In genomic region chr2:8539743-8540551, GRCh38 we compare ENCODE assay signal across 9 cellular contexts.
DNase-seq lines count a peak whose midpoint lies in the region; ATAC-seq, FAIRE-seq and TF ChIP-seq lines count a peak whose summit lies in the region.
"Had no signal": no experiment of that assay in that cellular context is flagged by ENCODE, and none has a peak within 500 bp of the region (broad histone marks: within the 10 kb centered on the region; RNA-seq: fewer than 3 reads in every experiment).

No MANE protein-coding gene starts in this region.

- H3K27me3 Mint-ChIP-seq in activated CD4-positive, alpha-beta T cell treated with anti-CD3 and anti-CD28 coated beads, Interleukin-2, amount 10 ng/mL, durations not matched to agents 24 days and 14 days, result no peaks in the 10 kb centered on the region
- no peaks in the 10 kb centered on the region for H3K27me3 Mint-ChIP-seq in T-helper 17 cell
- H3K27me3 Mint-ChIP-seq in stimulated activated memory B cell treated with anti-CD40 and anti-IgM and Interleukin-4, amounts not matched to agents 10 μg/mL and 1 μg/mL and 100 μg/mL, for 72 hours, result peaks cover 32% of the 10 kb centered on the region

- no peaks in the 10 kb centered on the region for H3K9me3 Mint-ChIP-seq in activated CD4-positive, alpha-beta T cell treated with anti-CD3 and anti-CD28 coated beads, Interleukin-2, amount 10 ng/mL, durations not matched to agents 24 days and 14 days
- no peaks in the 10 kb centered on the region for H3K9me3 Mint-ChIP-seq in stimulated activated memory B cell treated with anti-CD40 and anti-IgM and Interleukin-4, amounts not matched to agents 10 μg/mL and 1 μg/mL and 100 μg/mL, for 72 hours

- H3K4me3 Mint-ChIP-seq in activated CD4-positive, alpha-beta T cell treated with anti-CD3 and anti-CD28 coated beads, Interleukin-2, amount 10 ng/mL, durations not matched to agents 24 days and 14 days, result peak overlapping the region; percentile 60
- peak overlapping the region; percentile 28 for H3K4me3 Mint-ChIP-seq in T-helper 17 cell
- H3K4me3 Mint-ChIP-seq in stimulated activated memory B cell treated with anti-CD40 and anti-IgM and Interleukin-4, amounts not matched to agents 10 μg/mL and 1 μg/mL and 100 μg/mL, for 72 hours, result no peak overlapping the region

- no peak for TF ChIP-seq CTCF in D721Med (IDR thresholded peaks at IDR 0.05; ENCODE audit: insufficient read depth, missing control alignments)

- no peak for DNase-seq in activated CD4-positive, alpha-beta T cell treated with anti-CD3 and anti-CD28 coated beads, Interleukin-2, amount 10 ng/mL, durations not matched to agents 24 days and 14 days
- no peak for DNase-seq in activated CD4-positive, alpha-beta T cell treated with anti-CD3 and anti-CD28 coated beads, Interleukin-2, amount 50 U/mL, for 48 hours
- no peak for DNase-seq in T-helper 17 cell
- DNase-seq in iPS-NIHi7 (ENCODE audit: extremely low spot score), result peak; percentile 70
- no peak for DNase-seq in D721Med (ENCODE audit: insufficient read length, low spot score)
- no peak for DNase-seq in GOT3 (lab: John Stamatoyannopoulos, UW)
- DNase-seq: activated CD4-positive, CD25-positive, alpha-beta regulatory T cell had no signal

- ATAC-seq in T-helper 17 cell, result no peak
- no peak for ATAC-seq in stimulated activated memory B cell treated with anti-CD40 and anti-IgM and Interleukin-4, amounts not matched to agents 10 μg/mL and 1 μg/mL and 100 μg/mL, for 72 hours
- ATAC-seq in GM18909 (IDR thresholded peaks at IDR 0.05; ENCODE audit: poor library complexity, unreplicated experiment), result no peak

- H3K36me3 Mint-ChIP-seq in activated CD4-positive, alpha-beta T cell treated with anti-CD3 and anti-CD28 coated beads, Interleukin-2, amount 10 ng/mL, durations not matched to agents 24 days and 14 days (ENCODE audit: low read depth), result no peaks in the 10 kb centered on the region
- no peaks in the 10 kb centered on the region for H3K36me3 Mint-ChIP-seq in T-helper 17 cell (ENCODE audit: low read depth)
- H3K36me3 Mint-ChIP-seq in stimulated activated memory B cell treated with anti-CD40 and anti-IgM and Interleukin-4, amounts not matched to agents 10 μg/mL and 1 μg/mL and 100 μg/mL, for 72 hours, result no peaks in the 10 kb centered on the region

- intact Hi-C loops in activated CD4-positive, alpha-beta T cell treated with anti-CD3 and anti-CD28 coated beads, Interleukin-2, amount 10 ng/mL, durations not matched to agents 24 days and 14 days (cut with micrococcal nuclease), result loop anchor here (5.0 to 10.0 kb wide), 4 partner anchors 555 to 1013 kb away; no protein-coding TSS in a partner anchor

- H3K27ac Mint-ChIP-seq in activated CD4-positive, alpha-beta T cell treated with anti-CD3 and anti-CD28 coated beads, Interleukin-2, amount 10 ng/mL, durations not matched to agents 24 days and 14 days, result peak overlapping the region; percentile 99
- H3K27ac Mint-ChIP-seq in T-helper 17 cell, result peak overlapping the region; percentile 98
- H3K27ac Mint-ChIP-seq in stimulated activated memory B cell treated with anti-CD40 and anti-IgM and Interleukin-4, amounts not matched to agents 10 μg/mL and 1 μg/mL and 100 μg/mL, for 72 hours, result peak overlapping the region; percentile 98

- no peaks in the 10 kb centered on the region for H3K9me3 ChIP-seq in T-helper 17 cell (ENCODE audit: control insufficient read depth, low read length, poor library complexity, severe bottlenecking)

- H3K4me1 Mint-ChIP-seq in activated CD4-positive, alpha-beta T cell treated with anti-CD3 and anti-CD28 coated beads, Interleukin-2, amount 10 ng/mL, durations not matched to agents 24 days and 14 days, result peaks cover 81% of the 10 kb centered on the region
- H3K4me1 Mint-ChIP-seq in T-helper 17 cell, result peaks cover 71% of the 10 kb centered on the region
- peaks cover 89% of the 10 kb centered on the region for H3K4me1 Mint-ChIP-seq in stimulated activated memory B cell treated with anti-CD40 and anti-IgM and Interleukin-4, amounts not matched to agents 10 μg/mL and 1 μg/mL and 100 μg/mL, for 72 hours

- FAIRE-seq in D721Med (lab: Jason Lieb, UNC), result no peak
